In the genomic region with DNA sequence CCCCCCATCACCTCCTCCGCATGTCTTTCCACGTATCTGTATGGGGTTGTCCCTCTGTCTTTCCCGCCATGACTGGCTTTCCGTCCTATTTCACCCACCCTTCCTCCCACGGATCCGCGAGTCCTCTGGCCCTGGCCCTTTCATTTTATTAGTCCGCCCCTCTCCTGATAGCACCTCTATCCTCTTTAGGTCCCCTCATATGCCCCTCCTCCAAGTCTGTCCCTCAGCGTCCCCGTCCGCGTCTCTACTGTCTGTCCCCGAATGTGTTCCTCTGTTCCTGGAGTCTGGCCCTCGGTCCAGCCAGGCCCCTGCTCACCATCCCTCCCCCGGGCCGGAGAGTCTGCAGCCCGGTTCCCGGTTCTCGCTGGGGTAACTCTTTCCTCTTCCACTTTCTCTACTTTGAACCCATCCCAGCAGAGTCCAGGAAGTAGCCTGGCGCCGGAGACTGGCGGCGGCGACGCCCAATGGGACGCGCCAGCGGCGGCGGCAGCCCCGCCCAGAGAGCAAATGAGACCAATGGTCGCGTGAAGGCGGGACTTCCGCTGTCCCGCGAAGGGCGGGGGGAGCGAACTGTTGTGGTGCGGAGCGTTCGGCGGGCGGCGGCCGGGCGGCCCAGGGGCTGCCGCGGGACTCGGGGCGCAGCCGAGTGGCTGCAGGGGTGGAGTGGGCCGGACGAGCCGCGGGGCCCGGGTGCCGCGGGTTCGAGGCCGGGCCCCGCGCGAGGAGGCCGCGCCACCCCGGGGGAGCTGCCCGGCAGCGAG, we compare ENCODE assay signal across 1 cellular context.
A peak's percentile ranks its signal among the peaks of the same experiment; 100 is the strongest.
TF ChIP-seq lines count a peak whose summit lies in the region.

Gene SAP30L (plus strand): TSS at position 576 of the 761 bp plus-strand sequence. CDS start 608 bp downstream, outside the sequence.

TF ChIP-seq in GM12878, 131 proteins besides CTCF, POLR2A, EP300 and RAD21 (continued from another document):
- TF ChIP-seq, protein P1, sequence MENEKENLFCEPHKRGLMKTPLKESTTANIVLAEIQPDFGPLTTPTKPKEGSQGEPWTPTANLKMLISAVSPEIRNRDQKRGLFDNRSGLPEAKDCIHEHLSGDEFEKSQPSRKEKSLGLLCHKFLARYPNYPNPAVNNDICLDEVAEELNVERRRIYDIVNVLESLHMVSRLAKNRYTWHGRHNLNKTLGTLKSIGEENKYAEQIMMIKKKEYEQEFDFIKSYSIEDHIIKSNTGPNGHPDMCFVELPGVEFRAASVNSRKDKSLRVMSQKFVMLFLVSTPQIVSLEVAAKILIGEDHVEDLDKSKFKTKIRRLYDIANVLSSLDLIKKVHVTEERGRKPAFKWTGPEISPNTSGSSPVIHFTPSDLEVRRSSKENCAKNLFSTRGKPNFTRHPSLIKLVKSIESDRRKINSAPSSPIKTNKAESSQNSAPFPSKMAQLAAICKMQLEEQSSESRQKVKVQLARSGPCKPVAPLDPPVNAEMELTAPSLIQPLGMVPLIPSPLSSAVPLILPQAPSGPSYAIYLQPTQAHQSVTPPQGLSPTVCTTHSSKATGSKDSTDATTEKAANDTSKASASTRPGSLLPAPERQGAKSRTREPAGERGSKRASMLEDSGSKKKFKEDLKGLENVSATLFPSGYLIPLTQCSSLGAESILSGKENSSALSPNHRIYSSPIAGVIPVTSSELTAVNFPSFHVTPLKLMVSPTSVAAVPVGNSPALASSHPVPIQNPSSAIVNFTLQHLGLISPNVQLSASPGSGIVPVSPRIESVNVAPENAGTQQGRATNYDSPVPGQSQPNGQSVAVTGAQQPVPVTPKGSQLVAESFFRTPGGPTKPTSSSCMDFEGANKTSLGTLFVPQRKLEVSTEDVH (IDR thresholded peaks at IDR 0.05; ENCODE audit: low read depth, partially characterized antibody): peak; percentile 67
- TF ChIP-seq, protein P2, sequence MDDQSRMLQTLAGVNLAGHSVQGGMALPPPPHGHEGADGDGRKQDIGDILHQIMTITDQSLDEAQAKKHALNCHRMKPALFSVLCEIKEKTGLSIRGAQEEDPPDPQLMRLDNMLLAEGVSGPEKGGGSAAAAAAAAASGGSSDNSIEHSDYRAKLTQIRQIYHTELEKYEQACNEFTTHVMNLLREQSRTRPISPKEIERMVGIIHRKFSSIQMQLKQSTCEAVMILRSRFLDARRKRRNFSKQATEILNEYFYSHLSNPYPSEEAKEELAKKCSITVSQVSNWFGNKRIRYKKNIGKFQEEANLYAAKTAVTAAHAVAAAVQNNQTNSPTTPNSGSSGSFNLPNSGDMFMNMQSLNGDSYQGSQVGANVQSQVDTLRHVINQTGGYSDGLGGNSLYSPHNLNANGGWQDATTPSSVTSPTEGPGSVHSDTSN (IDR thresholded peaks at IDR 0.05; ENCODE audit: insufficient replicate concordance, low read depth, low read length): peak; percentile 99
- TF ChIP-seq, protein P3, sequence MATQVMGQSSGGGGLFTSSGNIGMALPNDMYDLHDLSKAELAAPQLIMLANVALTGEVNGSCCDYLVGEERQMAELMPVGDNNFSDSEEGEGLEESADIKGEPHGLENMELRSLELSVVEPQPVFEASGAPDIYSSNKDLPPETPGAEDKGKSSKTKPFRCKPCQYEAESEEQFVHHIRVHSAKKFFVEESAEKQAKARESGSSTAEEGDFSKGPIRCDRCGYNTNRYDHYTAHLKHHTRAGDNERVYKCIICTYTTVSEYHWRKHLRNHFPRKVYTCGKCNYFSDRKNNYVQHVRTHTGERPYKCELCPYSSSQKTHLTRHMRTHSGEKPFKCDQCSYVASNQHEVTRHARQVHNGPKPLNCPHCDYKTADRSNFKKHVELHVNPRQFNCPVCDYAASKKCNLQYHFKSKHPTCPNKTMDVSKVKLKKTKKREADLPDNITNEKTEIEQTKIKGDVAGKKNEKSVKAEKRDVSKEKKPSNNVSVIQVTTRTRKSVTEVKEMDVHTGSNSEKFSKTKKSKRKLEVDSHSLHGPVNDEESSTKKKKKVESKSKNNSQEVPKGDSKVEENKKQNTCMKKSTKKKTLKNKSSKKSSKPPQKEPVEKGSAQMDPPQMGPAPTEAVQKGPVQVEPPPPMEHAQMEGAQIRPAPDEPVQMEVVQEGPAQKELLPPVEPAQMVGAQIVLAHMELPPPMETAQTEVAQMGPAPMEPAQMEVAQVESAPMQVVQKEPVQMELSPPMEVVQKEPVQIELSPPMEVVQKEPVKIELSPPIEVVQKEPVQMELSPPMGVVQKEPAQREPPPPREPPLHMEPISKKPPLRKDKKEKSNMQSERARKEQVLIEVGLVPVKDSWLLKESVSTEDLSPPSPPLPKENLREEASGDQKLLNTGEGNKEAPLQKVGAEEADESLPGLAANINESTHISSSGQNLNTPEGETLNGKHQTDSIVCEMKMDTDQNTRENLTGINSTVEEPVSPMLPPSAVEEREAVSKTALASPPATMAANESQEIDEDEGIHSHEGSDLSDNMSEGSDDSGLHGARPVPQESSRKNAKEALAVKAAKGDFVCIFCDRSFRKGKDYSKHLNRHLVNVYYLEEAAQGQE (IDR thresholded peaks at IDR 0.05; ENCODE audit: low read depth, low read length): no peak
- TF ChIP-seq E4F1 (IDR thresholded peaks at IDR 0.05; ENCODE audit: borderline replicate concordance, partially characterized antibody): peak; percentile 95
- TF ChIP-seq PML (IDR thresholded peaks at IDR 0.05; ENCODE audit: low read length): no peak
